4 cellular contexts compared by ENCODE assay signal in the genomic region with DNA sequence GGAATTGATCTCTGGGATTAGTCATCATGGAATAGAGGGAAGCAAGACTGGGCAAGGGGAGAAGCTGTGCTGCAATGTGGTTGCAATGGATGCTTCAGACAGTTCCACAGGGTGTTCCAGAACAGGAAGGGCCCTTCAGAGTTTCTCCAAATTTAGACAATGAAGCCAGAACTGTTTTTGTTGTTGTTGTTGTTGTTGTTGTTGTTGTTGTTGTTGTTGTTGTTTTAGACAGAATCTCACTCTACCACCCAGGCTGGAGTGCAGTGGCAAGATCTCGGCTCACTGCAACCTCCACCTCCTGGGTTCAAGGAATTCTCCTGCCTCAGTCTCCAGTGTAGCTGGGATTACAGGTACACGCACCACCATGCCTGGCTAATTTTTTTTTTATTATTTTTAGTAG.
DNase-seq lines count a peak whose midpoint lies in the region; ATAC-seq, FAIRE-seq and TF ChIP-seq lines count a peak whose summit lies in the region.
"Not testable (repeated sequence)": the region's sequence is repeated elsewhere in the genome, so short reads cannot be mapped to it uniquely, and the experiment has no call there.

No MANE protein-coding gene starts in this region.

- TF ChIP-seq RAD21 in HepG2 (CRISPR knock-in tag; IDR thresholded peaks at IDR 0.05): not testable (repeated sequence)

- H4K20me1 ChIP-seq in HepG2 (ENCODE audit: insufficient read depth, low read length): not testable (repeated sequence)

- not testable (repeated sequence) for H3K36me3 ChIP-seq in HepG2 (replicated peaks in 1 of 2; ENCODE audit: control insufficient read depth in 1 of 2, insufficient read depth in 2 of 2, low read length in 2 of 2); mesenchymal stem cell (ENCODE audit: control insufficient read depth in 1 of 2, insufficient read depth in 2 of 2, low read depth in 1 of 2, low read length in 2 of 2)

- TF ChIP-seq POLR2A in HepG2 (IDR thresholded peaks at IDR 0.05; ENCODE audit: insufficient read depth in 1 of 2, low read depth in 2 of 2, low read length in 2 of 2): not testable (repeated sequence)

- H3K79me1 ChIP-seq in mesenchymal stem cell (replicated peaks; ENCODE audit: low read length, poor library complexity, severe bottlenecking): not testable (repeated sequence)

- H3K9me3 ChIP-seq in HepG2 (ENCODE audit: low read length); mesenchymal stem cell (ENCODE audit: control insufficient read depth, low read length): not testable (repeated sequence)

- H3K9ac ChIP-seq in HepG2 (ENCODE audit: insufficient read depth, low read depth, low read length); mesenchymal stem cell (ENCODE audit: low read length): not testable (repeated sequence)

- intact Hi-C loops in HepG2 (cut with micrococcal nuclease; ENCODE audit: unreplicated experiment): not testable (repeated sequence)

- FAIRE-seq in HepG2 (lab: Jason Lieb, UNC): not testable (repeated sequence)

- WGBS in HepG2 (ENCODE audit: low lambda C conversion rate): 15% methylated on average over 2 of the region's 2 CpGs
- WGBS in mesenchymal stem cell: 93% methylated on average over 2 of the region's 2 CpGs

- not testable (repeated sequence) for BruUV-seq in HepG2 (replicated peaks; lab: Mats Ljungman, UMichigan)

- H3K4me2 ChIP-seq in HepG2 (ENCODE audit: low read depth, low read length); mesenchymal stem cell (ENCODE audit: low read length, poor library complexity, severe bottlenecking): not testable (repeated sequence)

- not testable (repeated sequence) for H2AK5ac ChIP-seq in mesenchymal stem cell (ENCODE audit: low read length, severe bottlenecking)

- H3K18ac ChIP-seq in mesenchymal stem cell (ENCODE audit: low read depth in 1 of 2, low read length in 2 of 2): not testable (repeated sequence)

- H2BK5ac ChIP-seq in mesenchymal stem cell (ENCODE audit: low read depth, low read length, poor library complexity, severe bottlenecking): not testable (repeated sequence)

- H2AFZ ChIP-seq in HepG2 (ENCODE audit: low read length); mesenchymal stem cell (ENCODE audit: low read depth, low read length): not testable (repeated sequence)

- H4K8ac ChIP-seq in mesenchymal stem cell (ENCODE audit: low read length): peak overlapping the region; percentile 37

- H2BK120ac ChIP-seq in mesenchymal stem cell (ENCODE audit: low read depth, low read length): not testable (repeated sequence)

- in situ Hi-C loops in HepG2 (cut with HindIII; ENCODE audit: extremely low pct_ligation_motif_present, low pct_unique_long_range_greater_than_20kb): not testable (repeated sequence)

- peak; percentile 14 for DNase-seq in fibroblast of peridontal ligament (ENCODE audit: extremely low read depth)
- peak; percentile 11 for DNase-seq in fibroblast of the aortic adventitia (ENCODE audit: low read depth)
- not testable (repeated sequence) for DNase-seq in HepG2 (ENCODE audit: low spot score); mesenchymal stem cell

- H2BK12ac ChIP-seq in mesenchymal stem cell (ENCODE audit: low read length in 2 of 2): peak overlapping the region in 1 of 2 experiments; percentile 63

- H3K4ac ChIP-seq in mesenchymal stem cell (ENCODE audit: low read depth in 1 of 2, low read length in 2 of 2): not testable (repeated sequence)

- POLR2A ChIA-PET in HepG2 (lab: Yijun Ruan, JAX): not testable (repeated sequence)

- not testable (repeated sequence) for TF ChIP-seq EP300 in HepG2 (IDR thresholded peaks at IDR 0.05; ENCODE audit: low read depth in 2 of 2, low read length in 2 of 2); HepG2 (CRISPR knock-in tag; IDR thresholded peaks at IDR 0.05; ENCODE audit: borderline replicate concordance)

- H3K27ac ChIP-seq in HepG2 (ENCODE audit: extremely low read length, insufficient read depth, low read length); mesenchymal stem cell (ENCODE audit: low read length, poor library complexity, severe bottlenecking): not testable (repeated sequence)

- TF ChIP-seq CTCF in fibroblast of the aortic adventitia (IDR thresholded peaks at IDR 0.05; ENCODE audit: insufficient read depth, low read length); HepG2 (CRISPR knock-in tag; IDR thresholded peaks at IDR 0.05): not testable (repeated sequence)

- H3K14ac ChIP-seq in mesenchymal stem cell (ENCODE audit: low read length in 2 of 2): not testable (repeated sequence)

- H3K4me1 ChIP-seq in HepG2 (ENCODE audit: insufficient read depth, low read length); mesenchymal stem cell (ENCODE audit: control insufficient read depth, insufficient read depth, low read depth, low read length): not testable (repeated sequence)

- not testable (repeated sequence) for ATAC-seq in HepG2

- H2BK15ac ChIP-seq in mesenchymal stem cell (ENCODE audit: low read depth, poor library complexity, severe bottlenecking): not testable (repeated sequence)

- not testable (repeated sequence) for H4K91ac ChIP-seq in mesenchymal stem cell (ENCODE audit: low read length)

- CTCF ChIA-PET in HepG2 (lab: Yijun Ruan, JAX; ENCODE audit: low intra/inter-chr PET ratio, low total read pairs): not testable (repeated sequence)

- H3K4me3 ChIP-seq in fibroblast of the aortic adventitia (ENCODE audit: low read depth, low read length); HepG2 (replicated peaks in 1 of 3; ENCODE audit: insufficient read depth in 1 of 3, low read depth in 2 of 3, low read length in 3 of 3); mesenchymal stem cell (ENCODE audit: insufficient read depth in 1 of 2, low read depth in 1 of 2, low read length in 2 of 2): not testable (repeated sequence)

- not testable (repeated sequence) for H3K79me2 ChIP-seq in HepG2 (ENCODE audit: insufficient read depth, low read length)

- H3K23ac ChIP-seq in mesenchymal stem cell (ENCODE audit: low read length in 2 of 2): not testable (repeated sequence)

- H3K27me3 ChIP-seq in HepG2 (ENCODE audit: control insufficient read depth in 1 of 2, insufficient read depth in 2 of 2, low read length in 2 of 2); mesenchymal stem cell (ENCODE audit: control insufficient read depth in 1 of 2, insufficient read depth in 1 of 2, low read length in 2 of 2): not testable (repeated sequence)

TF ChIP-seq in HepG2, 621 proteins besides CTCF, POLR2A, EP300 and RAD21:
- TF ChIP-seq FOXP1 (IDR thresholded peaks at IDR 0.05): peak; percentile 96
- TF ChIP-seq FOXP1 (CRISPR knock-in tag; IDR thresholded peaks at IDR 0.05): not testable (repeated sequence)
